25 cellular contexts compared by ENCODE assay signal in the genomic region with DNA sequence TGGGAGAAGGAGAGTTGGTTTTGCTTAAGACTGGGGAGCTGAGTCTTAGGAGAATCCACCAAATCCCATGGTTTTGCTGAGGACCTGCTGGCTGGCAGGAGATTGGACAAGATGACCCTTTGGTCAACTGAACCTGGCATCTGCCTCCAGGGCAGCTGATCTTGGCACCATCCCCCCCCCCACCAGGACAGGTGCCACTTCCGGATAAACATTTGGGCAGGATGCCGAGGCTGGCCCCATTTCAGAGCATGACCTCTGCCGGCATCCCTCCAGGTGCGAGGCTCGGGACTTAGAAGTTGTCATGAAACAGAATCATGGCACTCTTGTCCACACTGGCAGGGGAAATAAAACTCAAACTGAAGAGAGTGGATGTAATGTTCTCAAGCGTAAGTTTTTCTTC.
DNase-seq lines count a peak whose midpoint lies in the region; ATAC-seq and TF ChIP-seq lines count a peak whose summit lies in the region.
"Had no signal": no experiment of that assay in that cellular context is flagged by ENCODE, and none has a peak within 500 bp of the region (broad histone marks: within the 10 kb centered on the region; RNA-seq: fewer than 3 reads in every experiment).

No MANE protein-coding gene starts in this region.

- intact Hi-C loops in ascending aorta (cut with DNase I) = no loop called here
- intact Hi-C loops in thyroid gland (cut with DNase I) = no loop called here

- peaks cover 2% of the 10 kb centered on the region for H3K9me3 Mint-ChIP-seq in neural progenitor cell
- no peaks in the 10 kb centered on the region for H3K9me3 Mint-ChIP-seq in activated naive CD4-positive, alpha-beta T cell treated with anti-CD3 and anti-CD28 coated beads, Interleukin-2, amount 50 U/mL, for 72 hours
- H3K9me3 Mint-ChIP-seq: activated naive CD4-positive, alpha-beta T cell treated with anti-CD3 and anti-CD28 coated beads for 36 hours; activated T-cell treated with anti-CD3 and anti-CD28 coated beads, Interleukin-2, amount 50 U/mL, for 4 hours; CD4-positive, alpha-beta memory T cell; IgD-negative memory B cell; neural crest cell had no signal

- DNase-seq in NCI-H2029 treated with DMSO at 0.1 percent for 48 hours (lab: John Stamatoyannopoulos, UW) (peak; percentile 8), ascending aorta (ENCODE audit: low spot score in 2 of 2) (no peak), neural progenitor cell (ENCODE audit: low spot score) (no peak), thyroid gland (peak in 1 of 2 donors; percentile 18), COLO829 (ENCODE audit: low spot score) (no peak)
- DNase-seq in activated naive CD4-positive, alpha-beta T cell treated with anti-CD3 and anti-CD28 coated beads, Interleukin-2, amount 50 U/mL, for 72 hours (ENCODE audit: low spot score in 2 of 2) = no peak
- DNase-seq: activated CD4-positive, alpha-beta T cell treated with anti-CD3 and anti-CD28 coated beads for 48 hours; activated naive CD4-positive, alpha-beta T cell treated with anti-CD3 and anti-CD28 coated beads for 36 hours; activated T-cell treated with anti-CD3 and anti-CD28 coated beads, Interleukin-2, amount 50 U/mL, for 4 hours; amniotic stem cell; CD4-positive, alpha-beta memory T cell; cortex of kidney; NCI-H2081 treated with DMSO at 0.1 percent for 48 hours; NCI-H510A; stimulated activated CD4-positive, alpha-beta T cell treated with anti-CD3 and anti-CD28 coated beads, Interleukin-1b, Interleukin-23, amount 100 ng/mL, for 48 hours; T-helper 2 cell had no signal

- peaks cover 13 to 33% of the 10 kb centered on the region in 2 donors for H3K4me1 ChIP-seq in ascending aorta
- H3K4me1 ChIP-seq in neural progenitor cell = peaks cover 7% of the 10 kb centered on the region
- H3K4me1 ChIP-seq in thyroid gland = peaks cover 16 to 24% of the 10 kb centered on the region in 2 donors
- H3K4me1 ChIP-seq: breast epithelium, prostate gland, uterus had no signal

- TF ChIP-seq POLR2A in thyroid gland (IDR thresholded peaks at IDR 0.05) = no peak

- TF ChIP-seq CTCF in ascending aorta (IDR thresholded peaks at IDR 0.05) (no peak), neural progenitor cell (IDR thresholded peaks at IDR 0.05) (no peak), thyroid gland (IDR thresholded peaks at IDR 0.05) (no peak)

- H3K4me3 Mint-ChIP-seq in neural progenitor cell = no peak overlapping the region
- H3K4me3 Mint-ChIP-seq: activated naive CD4-positive, alpha-beta T cell treated with anti-CD3 and anti-CD28 coated beads for 36 hours; activated T-cell treated with anti-CD3 and anti-CD28 coated beads, Interleukin-2, amount 50 U/mL, for 4 hours; CD4-positive, alpha-beta memory T cell; IgD-negative memory B cell; neural crest cell had no signal

- H3K9ac ChIP-seq in neural progenitor cell = no peak overlapping the region

- peaks cover 27% of the 10 kb centered on the region for H3K4me1 Mint-ChIP-seq in neural progenitor cell
- H3K4me1 Mint-ChIP-seq: CD4-positive, alpha-beta memory T cell; neural crest cell had no signal

- H3K36me3 Mint-ChIP-seq in neural progenitor cell = peaks cover 2% of the 10 kb centered on the region
- no peaks in the 10 kb centered on the region for H3K36me3 Mint-ChIP-seq in activated naive CD4-positive, alpha-beta T cell treated with anti-CD3 and anti-CD28 coated beads, Interleukin-2, amount 50 U/mL, for 72 hours
- H3K36me3 Mint-ChIP-seq: CD4-positive, alpha-beta memory T cell; IgD-negative memory B cell had no signal

- no peaks in the 10 kb centered on the region for H3K27me3 ChIP-seq in ascending aorta
- H3K27me3 ChIP-seq in neural progenitor cell = no peaks in the 10 kb centered on the region
- H3K27me3 ChIP-seq in thyroid gland = no peaks in the 10 kb centered on the region
- H3K27me3 ChIP-seq: breast epithelium, uterus had no signal

- H3K4me2 ChIP-seq in neural progenitor cell = no peak overlapping the region

- H3K36me3 ChIP-seq in ascending aorta (no peaks in the 10 kb centered on the region), neural progenitor cell (no peaks in the 10 kb centered on the region), thyroid gland (no peaks in the 10 kb centered on the region)
- H3K36me3 ChIP-seq: breast epithelium, prostate gland, uterus had no signal

- H3K27ac ChIP-seq in ascending aorta (peak overlapping the region; percentile 67 to 75), neural progenitor cell (no peak overlapping the region), thyroid gland (peak overlapping the region; percentile 46 to 70 (median 51))
- H3K27ac ChIP-seq: breast epithelium, prostate gland, SK-N-MC, uterus had no signal

- no peak for ATAC-seq in GM21367 (IDR thresholded peaks at IDR 0.05; ENCODE audit: unreplicated experiment)
- ATAC-seq in activated naive CD4-positive, alpha-beta T cell treated with anti-CD3 and anti-CD28 coated beads, Interleukin-2, amount 50 U/mL, for 72 hours = no peak
- ATAC-seq: activated T-cell treated with anti-CD3 and anti-CD28 coated beads, Interleukin-2, amount 50 U/mL, for 4 hours had no signal

- peak overlapping the region; percentile 35 for H3K27ac Mint-ChIP-seq in neural progenitor cell
- H3K27ac Mint-ChIP-seq in activated naive CD4-positive, alpha-beta T cell treated with anti-CD3 and anti-CD28 coated beads, Interleukin-2, amount 50 U/mL, for 72 hours = no peak overlapping the region
- H3K27ac Mint-ChIP-seq: activated naive CD4-positive, alpha-beta T cell treated with anti-CD3 and anti-CD28 coated beads for 36 hours; CD4-positive, alpha-beta memory T cell; IgD-negative memory B cell had no signal

- H3F3A ChIP-seq in neural progenitor cell (ENCODE audit: low read depth) = no peaks in the 10 kb centered on the region

- H3K79me2 ChIP-seq in neural progenitor cell (ENCODE audit: low read depth) = no peaks in the 10 kb centered on the region

- H3K9me3 ChIP-seq in ascending aorta (no peaks in the 10 kb centered on the region), neural progenitor cell (ENCODE audit: low read depth) (no peaks in the 10 kb centered on the region), thyroid gland (no peaks in the 10 kb centered on the region)
- H3K9me3 ChIP-seq: breast epithelium, prostate gland, uterus had no signal

- H2AFZ ChIP-seq in neural progenitor cell (replicated peaks) = no peak overlapping the region

- WGBS in thyroid gland, 2 donors = 91% methylated on average over 6 of the region's 6 CpGs

- H3K27me3 Mint-ChIP-seq in neural progenitor cell (ENCODE audit: insufficient read depth, low read depth) = peaks cover 18% of the 10 kb centered on the region

- no peaks in the 10 kb centered on the region for H4K20me1 ChIP-seq in neural progenitor cell (ENCODE audit: low read depth)

- H3K4me3 ChIP-seq in ascending aorta (no peak overlapping the region), neural progenitor cell (no peak overlapping the region), thyroid gland (replicated peaks in 1 of 3) (no peak overlapping the region)
- H3K4me3 ChIP-seq: breast epithelium, lung, prostate gland, SK-N-MC, skin epidermis, uterus had no signal
